12 cellular contexts compared by ENCODE assay signal in the genomic region with DNA sequence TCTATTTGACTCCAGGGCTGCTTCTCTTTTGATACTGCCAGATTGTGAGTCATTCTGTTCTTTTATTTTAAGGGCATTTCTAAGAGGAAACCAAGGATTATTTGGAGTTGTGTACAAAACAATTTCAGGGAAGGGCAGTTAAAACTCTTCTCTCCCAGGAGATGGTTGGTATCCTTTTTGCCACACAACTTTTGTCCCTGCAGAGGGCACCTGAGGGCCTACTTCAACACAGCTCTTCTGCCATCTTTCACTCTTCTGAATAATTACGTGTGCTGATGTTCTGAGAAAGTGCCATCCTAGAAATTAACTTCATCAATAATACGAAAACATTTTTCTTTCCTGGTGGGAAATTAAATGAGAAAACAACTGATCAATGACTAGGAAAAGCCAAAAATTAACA.
A peak's percentile ranks its signal among the peaks of the same experiment; 100 is the strongest.
DNase-seq lines count a peak whose midpoint lies in the region; ATAC-seq, FAIRE-seq and TF ChIP-seq lines count a peak whose summit lies in the region.
"Had no signal": no experiment of that assay in that cellular context is flagged by ENCODE, and none has a peak within 500 bp of the region (broad histone marks: within the 10 kb centered on the region; RNA-seq: fewer than 3 reads in every experiment).

No MANE protein-coding gene starts in this region.

- intact Hi-C loops in CD8-positive, alpha-beta T cell (cut with DNase I, micrococcal nuclease): no loop called here
- intact Hi-C loops in HepG2 (cut with micrococcal nuclease; ENCODE audit: unreplicated experiment): no loop called here

- H3K4me3 Mint-ChIP-seq in CD8-positive, alpha-beta T cell: no peak overlapping the region
- H3K4me3 Mint-ChIP-seq: activated CD4-positive, alpha-beta T cell treated with anti-CD3 and anti-CD28 coated beads, Interleukin-2, amount 10 ng/mL, durations not matched to agents 24 days and 14 days; neural crest cell had no signal

- H3K79me2 ChIP-seq in HepG2 (ENCODE audit: insufficient read depth, low read length): no peaks in the 10 kb centered on the region
- H3K79me2 ChIP-seq: hepatocyte had no signal

- no peak overlapping the region for H3K27ac ChIP-seq in CD8-positive, alpha-beta T cell (ENCODE audit: low read depth, low read length)
- H3K27ac ChIP-seq in VCaP: no peak overlapping the region
- no peak overlapping the region for H3K27ac ChIP-seq in HepG2 (ENCODE audit: extremely low read length, insufficient read depth, low read length)
- H3K27ac ChIP-seq: hepatocyte, HL-60 had no signal

- H3K27ac Mint-ChIP-seq in CD8-positive, alpha-beta T cell: no peak overlapping the region
- H3K27ac Mint-ChIP-seq: activated CD4-positive, alpha-beta T cell treated with anti-CD3 and anti-CD28 coated beads, Interleukin-2, amount 10 ng/mL, durations not matched to agents 24 days and 14 days had no signal

- no peak for TF ChIP-seq POLR2A in HepG2 (IDR thresholded peaks at IDR 0.05; ENCODE audit: insufficient read depth in 1 of 2, low read depth in 2 of 2, low read length in 2 of 2)

- CTCF ChIA-PET in CD8-positive, alpha-beta T cell (lab: Charles Lee): interaction anchor here (0.6 kb wide), 1 partner anchor 117 kb away, joined by 3 read pairs; no protein-coding TSS in a partner anchor
- CTCF ChIA-PET in HepG2 (lab: Yijun Ruan, JAX; ENCODE audit: low intra/inter-chr PET ratio, low total read pairs): no interaction called here

- no peak for DNase-seq in CD8-positive, alpha-beta T cell
- DNase-seq in HCEC 1CT (peak; percentile 11), HepG2 (ENCODE audit: low spot score) (peak; percentile 4), SK-N-DZ (ENCODE audit: low spot score) (no peak)
- no peak for DNase-seq in activated CD4-positive, CD25-positive, alpha-beta regulatory T cell treated with anti-CD3 and anti-CD28 coated beads, Interleukin-2, amount 50 U/mL, for 72 hours
- DNase-seq in activated effector memory CD4-positive, alpha-beta T cell treated with Interleukin-2 at 50 U/mL for 16 hours: no peak
- DNase-seq: activated CD4-positive, alpha-beta T cell treated with anti-CD3 and anti-CD28 coated beads, Interleukin-2, amount 10 ng/mL, durations not matched to agents 24 days and 14 days had no signal

- no peaks in the 10 kb centered on the region for H3K36me3 Mint-ChIP-seq in CD8-positive, alpha-beta T cell

- peak; percentile 21 for TF ChIP-seq CTCF in CD8-positive, alpha-beta T cell (IDR thresholded peaks at IDR 0.05)
- TF ChIP-seq CTCF in VCaP (conservative IDR thresholded peaks at IDR 0.05): peak; percentile 71
- TF ChIP-seq CTCF in HepG2 (CRISPR knock-in tag; IDR thresholded peaks at IDR 0.05): peak; percentile 28

- POLR2A ChIA-PET in CD8-positive, alpha-beta T cell (lab: Charles Lee): no interaction called here
- POLR2A ChIA-PET in HepG2 (lab: Yijun Ruan, JAX): no interaction called here

- TF ChIP-seq EP300 in HepG2 (IDR thresholded peaks at IDR 0.05; ENCODE audit: low read depth in 2 of 2, low read length in 2 of 2) (no peak), HepG2 (CRISPR knock-in tag; IDR thresholded peaks at IDR 0.05; ENCODE audit: borderline replicate concordance) (no peak)

- no TSS peak for BruUV-seq in HepG2 (replicated peaks; lab: Mats Ljungman, UMichigan)

- H3K36me3 ChIP-seq in CD8-positive, alpha-beta T cell (ENCODE audit: insufficient read depth, low read length): no peaks in the 10 kb centered on the region
- no peaks in the 10 kb centered on the region for H3K36me3 ChIP-seq in HepG2 (replicated peaks in 1 of 2; ENCODE audit: control insufficient read depth in 1 of 2, insufficient read depth in 2 of 2, low read length in 2 of 2)

- H3K27me3 Mint-ChIP-seq in CD8-positive, alpha-beta T cell (ENCODE audit: low read depth): no peaks in the 10 kb centered on the region

- H3K9ac ChIP-seq in HepG2 (ENCODE audit: insufficient read depth, low read depth, low read length): no peak overlapping the region

- no peak for ATAC-seq in CD8-positive, alpha-beta T cell
- no peak for ATAC-seq in HepG2
- no peak for ATAC-seq in GM21528 (IDR thresholded peaks at IDR 0.05; ENCODE audit: low FRiP score, unreplicated experiment)

- H3K4me2 ChIP-seq in HepG2 (ENCODE audit: low read depth, low read length): no peak overlapping the region
- H3K4me2 ChIP-seq: hepatocyte had no signal

- no peaks in the 10 kb centered on the region for H3K4me1 Mint-ChIP-seq in CD8-positive, alpha-beta T cell (ENCODE audit: low read depth)
- H3K4me1 Mint-ChIP-seq: neural crest cell had no signal

- 3% methylated on average over 2 of the region's 2 CpGs for WGBS in HepG2 (ENCODE audit: low lambda C conversion rate)

- no peak for TF ChIP-seq RAD21 in HepG2 (CRISPR knock-in tag; IDR thresholded peaks at IDR 0.05)

- no peaks in the 10 kb centered on the region for H3K9me3 ChIP-seq in CD8-positive, alpha-beta T cell (ENCODE audit: low read length)
- H3K9me3 ChIP-seq in HepG2 (ENCODE audit: low read length): no peaks in the 10 kb centered on the region

- in situ Hi-C loops in HepG2 (cut with HindIII; ENCODE audit: extremely low pct_ligation_motif_present, low pct_unique_long_range_greater_than_20kb): no loop called here

- no peaks in the 10 kb centered on the region for H3K9me3 Mint-ChIP-seq in CD8-positive, alpha-beta T cell
- H3K9me3 Mint-ChIP-seq: neural crest cell had no signal

- H3K4me1 ChIP-seq in CD8-positive, alpha-beta T cell (ENCODE audit: insufficient read depth, low read length): no peaks in the 10 kb centered on the region
- no peaks in the 10 kb centered on the region for H3K4me1 ChIP-seq in HepG2 (ENCODE audit: insufficient read depth, low read length)

- FAIRE-seq in HepG2 (lab: Jason Lieb, UNC): no peak

- H4K20me1 ChIP-seq in HepG2 (ENCODE audit: insufficient read depth, low read length): no peaks in the 10 kb centered on the region

- H3K4me3 ChIP-seq in CD8-positive, alpha-beta T cell (ENCODE audit: low read depth, low read length): no peak overlapping the region
- H3K4me3 ChIP-seq in HepG2 (replicated peaks in 1 of 3; ENCODE audit: insufficient read depth in 1 of 3, low read depth in 2 of 3, low read length in 3 of 3): no peak overlapping the region
- H3K4me3 ChIP-seq: hepatocyte had no signal

- no peak overlapping the region for H2AFZ ChIP-seq in HepG2 (ENCODE audit: low read length)
- H2AFZ ChIP-seq: hepatocyte had no signal

- no peaks in the 10 kb centered on the region for H3K27me3 ChIP-seq in CD8-positive, alpha-beta T cell (ENCODE audit: insufficient read depth, low read length)
- H3K27me3 ChIP-seq in HepG2 (ENCODE audit: control insufficient read depth in 1 of 2, insufficient read depth in 2 of 2, low read length in 2 of 2): no peaks in the 10 kb centered on the region
- H3K27me3 ChIP-seq: hepatocyte had no signal

TF ChIP-seq in HepG2, 621 proteins besides CTCF, POLR2A, EP300 and RAD21:
- TF ChIP-seq STAG1 (CRISPR knock-in tag; IDR thresholded peaks at IDR 0.05): peak; percentile 39
- no peak for TF ChIP-seq MXI1 (IDR thresholded peaks at IDR 0.05; ENCODE audit: borderline replicate concordance, low read depth, low read length)

Comparison
In these comparisons a context has a peak if more than half of its experiments do, and no peak if none do; other contexts are left out.
1. DNase-seq: peak in HCEC 1CT (single experiment) and HepG2 (single experiment); none in CD8-positive, alpha-beta T cell (0 of 7), activated CD4-positive, CD25-positive, alpha-beta regulatory T cell treated with anti-CD3 and anti-CD28 coated beads, Interleukin-2, amount 50 U/mL, for 72 hours (single experiment), activated effector memory CD4-positive, alpha-beta T cell treated with Interleukin-2 at 50 U/mL for 16 hours (single experiment) and SK-N-DZ (single experiment).
2. CTCF ChIP-seq: peak in every context shown above with its lines; median percentile 71 in VCaP; 28 in HepG2; 21 in CD8-positive, alpha-beta T cell.